14 cellular contexts compared by ENCODE assay signal in the genomic region with DNA sequence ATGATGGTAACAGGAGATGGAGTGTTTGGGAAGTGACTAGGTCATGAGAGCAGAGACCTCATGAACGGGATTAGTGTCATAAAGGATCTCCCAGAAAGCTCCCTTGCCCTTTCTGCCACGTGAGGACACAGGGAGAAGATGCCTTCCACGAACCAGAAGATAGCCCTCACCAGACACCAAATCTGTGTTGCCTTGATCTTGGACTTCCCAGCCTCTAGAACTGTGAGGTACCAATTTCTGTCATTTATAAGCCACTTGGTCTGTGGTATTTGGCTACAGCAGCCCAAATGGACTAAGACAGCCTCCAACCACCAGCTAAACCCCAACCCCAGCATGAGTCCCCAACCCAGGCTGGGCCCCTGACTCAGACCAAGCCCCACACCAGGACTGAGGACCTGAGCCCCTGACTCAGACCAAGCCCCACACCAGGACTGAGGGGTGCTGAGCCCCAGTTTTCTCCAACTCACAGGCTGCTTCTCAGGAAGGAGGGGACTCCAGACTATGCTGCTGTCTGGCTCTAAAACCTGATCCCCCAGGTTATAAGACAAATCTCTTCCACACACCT.
"Had no signal": no experiment of that assay in that cellular context is flagged by ENCODE, and none has a peak within 500 bp of the region (broad histone marks: within the 10 kb centered on the region; RNA-seq: fewer than 3 reads in every experiment).

No MANE protein-coding gene starts in this region.

- H3K36me3 Mint-ChIP-seq: activated CD8-positive, alpha-beta memory T cell treated with anti-CD3 and anti-CD28 coated beads, Interleukin-2, amount 10 ng/mL, durations not matched to agents 7 days and 5 days; activated naive CD8-positive, alpha-beta T cell had no signal

- DNase-seq: activated CD4-positive, alpha-beta T cell treated with anti-CD3 and anti-CD28 coated beads for 1 hour; activated CD4-positive, alpha-beta T cell treated with anti-CD3 and anti-CD28 coated beads, Interleukin-2, amount 50 U/mL, for 48 hours; activated CD8-positive, alpha-beta memory T cell treated with anti-CD3 and anti-CD28 coated beads, Interleukin-2, amount 10 ng/mL, durations not matched to agents 7 days and 5 days; activated gamma-delta T cell; activated T-cell treated with anti-CD3 and anti-CD28 coated beads, Interleukin-2, amount 50 U/mL, for 4 hours; gastrocnemius medialis; kidney had no signal

- H3K9me3 Mint-ChIP-seq: activated T-cell treated with anti-CD3 and anti-CD28 coated beads, Interleukin-2, amount 50 U/mL, for 4 hours; T-helper 2 cell treated with Interferon-gamma antibody and Interleukin-4, amounts not matched to agents 5 μg/mL and 100 μg/mL, for 36 hours had no signal

- H3K4me1 ChIP-seq: parathyroid adenoma had no signal

- H3K27me3 ChIP-seq: ascending aorta, gastrocnemius medialis, hepatocyte, suprapubic skin had no signal

- ATAC-seq: activated CD8-positive, alpha-beta memory T cell treated with anti-CD3 and anti-CD28 coated beads, Interleukin-2, amount 10 ng/mL, durations not matched to agents 7 days and 5 days; activated T-cell treated with anti-CD3 and anti-CD28 coated beads, Interleukin-2, amount 50 U/mL, for 4 hours; gastrocnemius medialis had no signal

- H3K4me3 Mint-ChIP-seq: activated CD8-positive, alpha-beta memory T cell treated with anti-CD3 and anti-CD28 coated beads, Interleukin-2, amount 10 ng/mL, durations not matched to agents 7 days and 5 days; activated naive CD8-positive, alpha-beta T cell; activated T-cell treated with anti-CD3 and anti-CD28 coated beads, Interleukin-2, amount 50 U/mL, for 4 hours; T-helper 2 cell treated with Interferon-gamma antibody and Interleukin-4, amounts not matched to agents 5 μg/mL and 100 μg/mL, for 36 hours had no signal

- H3K4me2 ChIP-seq: hepatocyte had no signal

- H3K27ac Mint-ChIP-seq: activated CD8-positive, alpha-beta memory T cell treated with anti-CD3 and anti-CD28 coated beads, Interleukin-2, amount 10 ng/mL, durations not matched to agents 7 days and 5 days; activated naive CD8-positive, alpha-beta T cell; T-helper 2 cell treated with Interferon-gamma antibody and Interleukin-4, amounts not matched to agents 5 μg/mL and 100 μg/mL, for 36 hours had no signal

- H3K27ac ChIP-seq: ascending aorta, hepatocyte, parathyroid adenoma, suprapubic skin had no signal

- H3K4me1 Mint-ChIP-seq: activated CD8-positive, alpha-beta memory T cell treated with anti-CD3 and anti-CD28 coated beads, Interleukin-2, amount 10 ng/mL, durations not matched to agents 7 days and 5 days had no signal

- H2AFZ ChIP-seq: hepatocyte, parathyroid adenoma had no signal

- H3K4me3 ChIP-seq: ascending aorta, gastrocnemius medialis, hepatocyte, skin epidermis, suprapubic skin had no signal

- H3K79me2 ChIP-seq: parathyroid adenoma had no signal

- H3K9me3 ChIP-seq: ascending aorta, gastrocnemius medialis, suprapubic skin had no signal
